In genomic region chr12:4626543-4626942, GRCh38 we compare ENCODE assay signal across 22 cellular contexts. TPM values are rescaled to one million over a fixed set of nuclear protein-coding genes. Genes with fewer than 3 reads are reported as not detected.
A peak's percentile ranks its signal among the peaks of the same experiment; 100 is the strongest.
DNase-seq lines count a peak whose midpoint lies in the region; ATAC-seq and TF ChIP-seq lines count a peak whose summit lies in the region.
"Had no signal": no experiment of that assay in that cellular context is flagged by ENCODE, and none has a peak within 500 bp of the region (broad histone marks: within the 10 kb centered on the region; RNA-seq: fewer than 3 reads in every experiment).

No MANE protein-coding gene starts in this region.

- H3K4me2 ChIP-seq in GM23248 (ENCODE audit: unreplicated experiment) (no peak overlapping the region), Karpas-422 (ENCODE audit: low read depth, low read length, poor library complexity, severe bottlenecking) (no peak overlapping the region)
- H3K4me2 ChIP-seq: GM23338 had no signal

- no peaks in the 10 kb centered on the region for H3F3A ChIP-seq in GM23248 (ENCODE audit: insufficient read depth)

- no peaks in the 10 kb centered on the region for H3K36me3 ChIP-seq in GM23248 (ENCODE audit: low read depth)
- H3K36me3 ChIP-seq in Karpas-422 (ENCODE audit: insufficient read depth, low read length): no peaks in the 10 kb centered on the region
- H3K36me3 ChIP-seq: BE2C had no signal

- H3K9me2 ChIP-seq in GM23248 (ENCODE audit: insufficient read depth) (no peaks in the 10 kb centered on the region), Karpas-422 (replicated peaks; ENCODE audit: insufficient read depth, low read length) (no peaks in the 10 kb centered on the region)

- DNase-seq in GM23248 (peak; percentile 23), HT1080 (ENCODE audit: low read depth) (peak; percentile 10), RPMI7951 (ENCODE audit: low read depth) (peak; percentile 32), fibroblast of mammary gland (ENCODE audit: low read depth) (peak; percentile 36), Karpas-422 (no peak), GM10248 (ENCODE audit: extremely low spot score) (no peak)
- DNase-seq: ACHN; BE2C; C1 segment of cervical spinal cord; CD4-positive, CD25-positive, alpha-beta regulatory T cell; CD8-positive, alpha-beta memory T cell; COR-L47; DMS 273 treated with DMSO at 0.1 percent for 48 hours; DMS53; DND-41; EL; HCEC 1CT; KG1 had no signal

- H3K27ac ChIP-seq in GM23248 (no peak overlapping the region), Karpas-422 (ENCODE audit: low read length) (no peak overlapping the region)

- POLR2A ChIA-PET in GM10248 (lab: Yijun Ruan, JAX): no interaction called here

- in situ Hi-C loops in GM23248 (cut with MboI): no loop called here

- H3K4me1 ChIP-seq in GM23248 (ENCODE audit: insufficient read depth) (no peaks in the 10 kb centered on the region), Karpas-422 (ENCODE audit: low read length) (no peaks in the 10 kb centered on the region)
- H3K4me1 ChIP-seq: BE2C had no signal

- TF ChIP-seq CTCF in fibroblast of mammary gland (conservative IDR thresholded peaks at IDR 0.05; ENCODE audit: control insufficient read depth, insufficient read depth, low read depth, low read length): no peak
- no peak for TF ChIP-seq CTCF in GM10248 (IDR thresholded peaks at IDR 0.05; ENCODE audit: control extremely low read depth, extremely low read depth, low read depth, missing control alignments)

- ATAC-seq in GM21737 (IDR thresholded peaks at IDR 0.05; ENCODE audit: unreplicated experiment): no peak
- ATAC-seq in HG03432 (IDR thresholded peaks at IDR 0.05; ENCODE audit: unreplicated experiment): no peak
- ATAC-seq: GM23338, HepG2 had no signal

- no peaks in the 10 kb centered on the region for H3K79me2 ChIP-seq in GM23248 (ENCODE audit: insufficient read depth)
- H3K79me2 ChIP-seq in Karpas-422 (ENCODE audit: low read length): no peaks in the 10 kb centered on the region

- H2AFZ ChIP-seq in GM23248 (no peak overlapping the region), Karpas-422 (ENCODE audit: low read length) (no peak overlapping the region)
- H2AFZ ChIP-seq: GM23338 had no signal

- 57 to 64% methylated on average over 5 of the region's 5 CpGs for WGBS in GM23248 (ENCODE audit: low coverage in 1 of 2, low lambda C conversion rate in 2 of 2, missing lambda C conversion rate in 2 of 2), 2 experiments

- no peak overlapping the region for H3K9ac ChIP-seq in GM23248
- H3K9ac ChIP-seq in Karpas-422 (ENCODE audit: low read length): no peak overlapping the region

- CTCF ChIA-PET in GM10248 (lab: Yijun Ruan, JAX): interaction anchor here (1.1 to 2.8 kb wide), 3 partner anchors 12 to 23 kb away, joined by 3 to 10 read pairs (median 5); no protein-coding TSS in a partner anchor

- no peaks in the 10 kb centered on the region for H4K20me1 ChIP-seq in GM23248 (ENCODE audit: insufficient read depth)
- H4K20me1 ChIP-seq in Karpas-422 (ENCODE audit: insufficient read depth, low read depth, low read length): no peaks in the 10 kb centered on the region

- H3K9me3 ChIP-seq in GM23248 (ENCODE audit: low read depth) (no peaks in the 10 kb centered on the region), Karpas-422 (ENCODE audit: low read length) (no peaks in the 10 kb centered on the region)

- H3K4me3 ChIP-seq in GM23248 (no peak overlapping the region), fibroblast of mammary gland (ENCODE audit: control insufficient read depth, low read depth, low read length) (no peak overlapping the region), Karpas-422 (ENCODE audit: low read length) (no peak overlapping the region)
- H3K4me3 ChIP-seq: GM23338 had no signal

- no peaks in the 10 kb centered on the region; the same call in 1 of the 2 replicates for H3K27me3 ChIP-seq in GM23248 (replicated peaks; ENCODE audit: insufficient read depth)
- no peaks in the 10 kb centered on the region for H3K27me3 ChIP-seq in Karpas-422 (ENCODE audit: low read length)

RNA-seq across cellular contexts. Expression of gene AKAP3, which starts 22.3 kb away (rescaled TPM):
- total RNA-seq in GM23248 (2014; rRNA removed; shearing (Covaris generic)): 0.22 and 0.89 TPM in 2 replicates
- 0.30 and 0.36 TPM in 2 replicates for polyA plus RNA-seq in GM23248 (2016; fragmentation: Nextera tagmentation; extraction: Ambion mirVana)
- 0.40 and 0.56 TPM in 2 replicates for total RNA-seq in HT1080 (2014; rRNA removed; shearing (Covaris generic))
- 0.72 and 1.4 TPM in 2 replicates for polyA plus RNA-seq in HT1080 (2015; cell fraction: cytosol; rRNA removed)
- 0.39 and 0.82 TPM in 2 replicates for polyA plus RNA-seq in HT1080 (2015; cell fraction: nucleus; rRNA removed)
- 0.60 and 2.3 TPM in 2 replicates for total RNA-seq in RPMI7951 (2014; rRNA removed; shearing (Covaris generic))
- 0.56 and 0.69 TPM in 2 replicates for total RNA-seq in Karpas-422 (2014; rRNA removed; shearing (Covaris generic); ENCODE audit: low replicate concordance)

RNA-seq across cellular contexts. Expression of gene NDUFA9, which starts 22.4 kb away (rescaled TPM):
- total RNA-seq in GM23248 (2014; rRNA removed; shearing (Covaris generic)): 57.8 and 61.2 TPM in 2 replicates
- polyA plus RNA-seq in GM23248 (2016; fragmentation: Nextera tagmentation; extraction: Ambion mirVana): 118 and 120 TPM in 2 replicates
- 104 and 121 TPM in 2 replicates for total RNA-seq in HT1080 (2014; rRNA removed; shearing (Covaris generic))
- 66.1 and 91.6 TPM in 2 replicates for polyA plus RNA-seq in HT1080 (2015; cell fraction: cytosol; rRNA removed)
- polyA plus RNA-seq in HT1080 (2015; cell fraction: nucleus; rRNA removed): 93.6 and 110 TPM in 2 replicates
- 59.3 and 83.0 TPM in 2 replicates for total RNA-seq in RPMI7951 (2014; rRNA removed; shearing (Covaris generic))
- 72.2 and 83.9 TPM in 2 replicates for total RNA-seq in Karpas-422 (2014; rRNA removed; shearing (Covaris generic); ENCODE audit: low replicate concordance)

Comparison
In these comparisons a context has a peak if more than half of its experiments do, and no peak if none do; other contexts are left out.
1. DNase-seq: peak in GM23248 (single experiment), HT1080 (single experiment), RPMI7951 (single experiment) and fibroblast of mammary gland (single experiment); none in Karpas-422 (single experiment) and GM10248 (single experiment).